ENCODE assay signal across 8 cellular contexts in the genomic region with DNA sequence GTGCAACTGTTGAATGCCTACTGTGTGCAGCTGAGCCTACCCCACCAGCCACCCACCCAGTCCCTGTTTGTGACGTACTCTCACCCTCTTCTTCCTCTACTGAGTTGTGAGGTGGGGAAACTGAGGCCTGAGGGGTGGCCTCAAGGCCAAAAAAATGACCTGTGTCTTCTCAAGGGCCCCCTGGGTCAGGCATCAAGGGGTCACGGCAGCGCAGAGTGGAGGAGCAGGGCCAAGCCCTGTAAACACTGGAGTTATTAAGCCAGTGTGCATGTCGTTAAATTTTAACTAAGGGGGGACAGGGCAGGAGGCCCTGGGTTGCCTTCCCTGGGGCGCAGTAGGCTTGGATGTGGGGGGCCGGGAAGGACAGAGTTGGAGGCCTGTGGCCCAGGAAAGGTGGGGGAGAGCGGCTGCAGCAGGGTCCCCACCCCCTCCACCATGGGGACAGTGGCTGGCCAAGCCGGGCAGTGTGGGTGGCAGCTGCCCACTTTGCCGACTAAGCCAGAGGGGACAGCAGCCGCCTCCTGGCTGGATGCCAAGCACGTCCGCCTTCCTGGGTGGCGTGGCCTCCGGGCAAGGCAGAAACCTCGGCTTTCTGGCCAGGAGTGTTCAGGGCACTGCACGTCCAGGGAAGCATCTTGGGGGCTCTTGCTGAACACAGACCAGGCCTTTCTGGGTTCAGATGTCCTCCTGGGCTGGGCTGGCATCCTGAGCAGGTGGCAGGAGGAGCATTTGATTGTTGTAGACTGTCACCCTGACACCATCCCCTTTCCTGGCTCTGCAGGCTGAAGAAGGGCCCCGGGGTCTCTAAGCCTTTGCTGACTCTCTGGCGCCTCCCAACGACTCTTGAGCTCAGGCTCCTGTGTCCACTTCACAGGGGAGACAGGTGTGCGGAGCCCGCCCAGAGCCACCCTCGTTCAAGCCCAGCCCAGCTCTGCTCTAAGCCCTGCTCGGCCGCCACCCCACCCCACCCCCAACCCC. TPM values are rescaled to one million over a fixed set of nuclear protein-coding genes. Genes with fewer than 3 reads are reported as not detected.
DNase-seq lines count a peak whose midpoint lies in the region; ATAC-seq and TF ChIP-seq lines count a peak whose summit lies in the region.

No MANE protein-coding gene starts in this region.

- no peak overlapping the region for H3K4me3 ChIP-seq in A673 (ENCODE audit: low read depth, low read length, poor library complexity, severe bottlenecking)
- H3K4me3 ChIP-seq in esophagus squamous epithelium: no peak overlapping the region

- WGBS in esophagus squamous epithelium, 2 donors: 39 to 75% methylated on average over 4 to 6 of the region's 24 CpGs

- H3K27me3 Mint-ChIP-seq in activated naive CD8-positive, alpha-beta T cell treated with anti-CD3 and anti-CD28 coated beads for 36 hours: peaks cover 8% of the 10 kb centered on the region

- POLR2A ChIA-PET in A673 (lab: Charles Lee; ENCODE audit: low non-redundant PET): no interaction called here

- ATAC-seq in left colon (peak; percentile 57), GM21786 (IDR thresholded peaks at IDR 0.05; ENCODE audit: unreplicated experiment) (no peak)

- no peaks in the 10 kb centered on the region for H3K9me3 ChIP-seq in A673 (ENCODE audit: low read depth, low read length, poor library complexity, severe bottlenecking)
- H3K9me3 ChIP-seq in esophagus squamous epithelium: no peaks in the 10 kb centered on the region

- no peak overlapping the region for H3K4me3 Mint-ChIP-seq in activated naive CD8-positive, alpha-beta T cell treated with anti-CD3 and anti-CD28 coated beads for 36 hours

- TF ChIP-seq POLR2A in esophagus squamous epithelium (IDR thresholded peaks at IDR 0.05): no peak

- H3K27ac Mint-ChIP-seq in activated naive CD8-positive, alpha-beta T cell treated with anti-CD3 and anti-CD28 coated beads for 36 hours: no peak overlapping the region

- H3K36me3 ChIP-seq in A673 (ENCODE audit: insufficient read depth, low read length, poor library complexity, severe bottlenecking) (peaks cover 4% of the 10 kb centered on the region), esophagus squamous epithelium (no peaks in the 10 kb centered on the region)

- no peaks in the 10 kb centered on the region for H3K9me3 Mint-ChIP-seq in activated naive CD8-positive, alpha-beta T cell treated with anti-CD3 and anti-CD28 coated beads for 36 hours

- peak; percentile 34; the same call in 1 of the 2 replicates for TF ChIP-seq CTCF in A673 (conservative IDR thresholded peaks at IDR 0.05; ENCODE audit: low read depth, low read length)
- TF ChIP-seq CTCF in GM10266 (IDR thresholded peaks at IDR 0.05; ENCODE audit: control insufficient read depth, insufficient read depth, low read depth, missing control alignments): peak; percentile 51
- peak in 1 of 6 experiments; percentile 9 for TF ChIP-seq CTCF in esophagus squamous epithelium (IDR thresholded peaks at IDR 0.05)

- intact Hi-C loops in A673 (cut with micrococcal nuclease; ENCODE audit: unreplicated experiment): no loop called here
- intact Hi-C loops in left colon (cut with DNase I, micrococcal nuclease): no loop called here
- intact Hi-C loops in esophagus squamous epithelium (cut with DNase I): no loop called here

- H3K27ac ChIP-seq in A673 (ENCODE audit: low read depth, low read length, poor library complexity, severe bottlenecking) (no peak overlapping the region), esophagus squamous epithelium (no peak overlapping the region)

- CTCF ChIA-PET in A673 (lab: Charles Lee): no interaction called here

- BruUV-seq in A673 (replicated peaks; lab: Mats Ljungman, UMichigan): no TSS peak

- DNase-seq in A673 (ENCODE audit: low spot score): peak; percentile 35
- DNase-seq in GM10266 (ENCODE audit: extremely low spot score): peak; percentile 80
- DNase-seq in NCI-H2107 treated with DMSO at 0.1 percent for 48 hours (lab: John Stamatoyannopoulos, UW; ENCODE audit: unreplicated experiment): peak; percentile 72
- peak; percentile 36 for DNase-seq in activated naive CD8-positive, alpha-beta T cell treated with anti-CD3 and anti-CD28 coated beads for 36 hours
- DNase-seq in left colon: peak; percentile 56 to 77
- no peak for DNase-seq in esophagus squamous epithelium (lab: John Stamatoyannopoulos, UW)
- no peak for DNase-seq in amniotic stem cell (lab: John Stamatoyannopoulos, UW)

- H3K4me1 Mint-ChIP-seq in activated naive CD8-positive, alpha-beta T cell treated with anti-CD3 and anti-CD28 coated beads for 36 hours: no peaks in the 10 kb centered on the region

- H3K36me3 Mint-ChIP-seq in activated naive CD8-positive, alpha-beta T cell treated with anti-CD3 and anti-CD28 coated beads for 36 hours: no peaks in the 10 kb centered on the region

- no peaks in the 10 kb centered on the region for H3K27me3 ChIP-seq in A673 (replicated peaks; ENCODE audit: insufficient read depth, low read depth, low read length, poor library complexity)
- H3K27me3 ChIP-seq in esophagus squamous epithelium: peaks cover 0 to 41% (median 0%) of the 10 kb centered on the region in 4 donors

- H3K4me1 ChIP-seq in A673 (ENCODE audit: insufficient read depth, low read length, poor library complexity, severe bottlenecking): no peaks in the 10 kb centered on the region
- peaks cover 6 to 16% (median 10%) of the 10 kb centered on the region in 3 donors for H3K4me1 ChIP-seq in esophagus squamous epithelium

RNA-seq across cellular contexts. Expression of gene SLC29A4, which starts 1.9 kb away (rescaled TPM):
- total RNA-seq in A673 (2021) (27.7 and 38.6 TPM in 2 replicates), left colon (10 to 100 TPM in 1 of 2 donors, 1 to 10 TPM in 1; 3.2 to 23.4 TPM), esophagus squamous epithelium (under 1 TPM in 3 of 4 donors, not detected in 1; 0.44 to 0.57 (median 0.53) TPM)
- 1 to 10 TPM; 1.4 to 1.6 TPM for total RNA-seq in activated naive CD8-positive, alpha-beta T cell treated with anti-CD3 and anti-CD28 coated beads for 36 hours

Comparison
In these comparisons a context has a peak if more than half of its experiments do, and no peak if none do; other contexts are left out.
1. DNase-seq: peak in A673 (single experiment), GM10266 (single experiment), NCI-H2107 treated with DMSO at 0.1 percent for 48 hours (single experiment), activated naive CD8-positive, alpha-beta T cell treated with anti-CD3 and anti-CD28 coated beads for 36 hours (single experiment) and left colon (2 of 2); none in esophagus squamous epithelium (single experiment) and amniotic stem cell (single experiment).